ENCODE assay signal across 15 cellular contexts in genomic region chr2:219634171-219634940, GRCh38. TPM values are rescaled to one million over a fixed set of nuclear protein-coding genes. Genes with fewer than 3 reads are reported as not detected.
"Had no signal": no experiment of that assay in that cellular context is flagged by ENCODE, and none has a peak within 500 bp of the region (broad histone marks: within the 10 kb centered on the region; RNA-seq: fewer than 3 reads in every experiment).

No MANE protein-coding gene starts in this region.

- H3K36me3 ChIP-seq: left lung, transverse colon had no signal

- H3K27ac Mint-ChIP-seq: activated B cell treated with CpG ODN at 0.5 μM for 24 hours; activated CD4-positive, alpha-beta T cell treated with anti-CD3 and anti-CD28 coated beads, Interleukin-2, amount 10 ng/mL, durations not matched to agents 24 days and 14 days; activated naive CD4-positive, alpha-beta T cell treated with anti-CD3 and anti-CD28 coated beads, Interleukin-2, amount 10 ng/mL, durations not matched to agents 7 days and 5 days; activated T-helper 17 cell treated with anti-CD3 and anti-CD28 coated beads, Interleukin-2, amount 50 U/mL, for 72 hours; dendritic cell treated with granulocyte-macrophage colony-stimulating factor and Interleukin-4, amounts not matched to agents 40 ng/mL and 50 ng/mL, for 4 days; stimulated activated naive B cell treated with anti-CD40 and anti-IgM and Interleukin-4, amounts not matched to agents 10 μg/mL and 1 μg/mL and 100 μg/mL, for 72 hours; T-helper 1 cell treated with Interleukin-12 subunit alpha and Interleukin-12 subunit beta and Interleukin-4 antibody, amounts not matched to agents 30 μg/mL and 1 μg/mL, for 36 hours had no signal

- H3K27me3 Mint-ChIP-seq: activated CD4-positive, alpha-beta T cell treated with anti-CD3 and anti-CD28 coated beads, Interleukin-2, amount 10 ng/mL, durations not matched to agents 24 days and 14 days had no signal

- H3K9me3 ChIP-seq: body of pancreas, left lung, transverse colon had no signal

- H2AFZ ChIP-seq: parathyroid adenoma had no signal

- H3K4me1 ChIP-seq: body of pancreas, left lung, transverse colon had no signal

- H3K4me3 ChIP-seq: body of pancreas, left lung, transverse colon had no signal

- H3K36me3 Mint-ChIP-seq: activated naive CD4-positive, alpha-beta T cell treated with anti-CD3 and anti-CD28 coated beads, Interleukin-2, amount 10 ng/mL, durations not matched to agents 7 days and 5 days; stimulated activated naive B cell treated with anti-CD40 and anti-IgM and Interleukin-4, amounts not matched to agents 10 μg/mL and 1 μg/mL and 100 μg/mL, for 72 hours had no signal

- H3K4me1 Mint-ChIP-seq: activated B cell treated with CpG ODN at 0.5 μM for 24 hours; activated CD4-positive, alpha-beta T cell treated with anti-CD3 and anti-CD28 coated beads, Interleukin-2, amount 10 ng/mL, durations not matched to agents 24 days and 14 days; activated naive CD4-positive, alpha-beta T cell treated with anti-CD3 and anti-CD28 coated beads, Interleukin-2, amount 10 ng/mL, durations not matched to agents 7 days and 5 days; activated T-helper 17 cell treated with anti-CD3 and anti-CD28 coated beads, Interleukin-2, amount 50 U/mL, for 72 hours had no signal

- H3K27ac ChIP-seq: body of pancreas, left lung, parathyroid adenoma, transverse colon had no signal

- DNase-seq: activated B cell treated with CpG ODN at 0.5 μM for 24 hours; activated CD4-positive, alpha-beta T cell treated with anti-CD3 and anti-CD28 coated beads, Interleukin-2, amount 10 ng/mL, durations not matched to agents 24 days and 14 days; activated naive CD4-positive, alpha-beta T cell treated with anti-CD3 and anti-CD28 coated beads, Interleukin-2, amount 10 ng/mL, durations not matched to agents 7 days and 5 days; activated T-cell treated with anti-CD3 and anti-CD28 coated beads for 4 hours; body of pancreas; mesenchymal stem cell; stimulated activated CD4-positive, alpha-beta T cell treated with anti-CD3 and anti-CD28 coated beads, Interleukin-1b, Interleukin-23, amount 100 ng/mL, for 48 hours; stimulated activated naive B cell treated with anti-CD40 and anti-IgM and Interleukin-4, amounts not matched to agents 10 μg/mL and 1 μg/mL and 100 μg/mL, for 72 hours; transverse colon had no signal

- H3K9me3 Mint-ChIP-seq: activated B cell treated with CpG ODN at 0.5 μM for 24 hours; activated CD4-positive, alpha-beta T cell treated with anti-CD3 and anti-CD28 coated beads, Interleukin-2, amount 10 ng/mL, durations not matched to agents 24 days and 14 days; activated naive CD4-positive, alpha-beta T cell treated with anti-CD3 and anti-CD28 coated beads, Interleukin-2, amount 10 ng/mL, durations not matched to agents 7 days and 5 days; activated T-helper 17 cell treated with anti-CD3 and anti-CD28 coated beads, Interleukin-2, amount 50 U/mL, for 72 hours; dendritic cell treated with granulocyte-macrophage colony-stimulating factor and Interleukin-4, amounts not matched to agents 40 ng/mL and 50 ng/mL, for 4 days; stimulated activated naive B cell treated with anti-CD40 and anti-IgM and Interleukin-4, amounts not matched to agents 10 μg/mL and 1 μg/mL and 100 μg/mL, for 72 hours; T-helper 1 cell treated with Interleukin-12 subunit alpha and Interleukin-12 subunit beta and Interleukin-4 antibody, amounts not matched to agents 30 μg/mL and 1 μg/mL, for 36 hours had no signal

- H3K27me3 ChIP-seq: body of pancreas had no signal

- H3K9ac ChIP-seq: parathyroid adenoma had no signal

- H3K4me3 Mint-ChIP-seq: activated B cell treated with CpG ODN at 0.5 μM for 24 hours; activated CD4-positive, alpha-beta T cell treated with anti-CD3 and anti-CD28 coated beads, Interleukin-2, amount 10 ng/mL, durations not matched to agents 24 days and 14 days; activated naive CD4-positive, alpha-beta T cell treated with anti-CD3 and anti-CD28 coated beads, Interleukin-2, amount 10 ng/mL, durations not matched to agents 7 days and 5 days; activated T-helper 17 cell treated with anti-CD3 and anti-CD28 coated beads, Interleukin-2, amount 50 U/mL, for 72 hours; dendritic cell treated with granulocyte-macrophage colony-stimulating factor and Interleukin-4, amounts not matched to agents 40 ng/mL and 50 ng/mL, for 4 days; stimulated activated naive B cell treated with anti-CD40 and anti-IgM and Interleukin-4, amounts not matched to agents 10 μg/mL and 1 μg/mL and 100 μg/mL, for 72 hours; T-helper 1 cell treated with Interleukin-12 subunit alpha and Interleukin-12 subunit beta and Interleukin-4 antibody, amounts not matched to agents 30 μg/mL and 1 μg/mL, for 36 hours had no signal

- ATAC-seq: activated T-helper 17 cell treated with anti-CD3 and anti-CD28 coated beads, Interleukin-2, amount 50 U/mL, for 72 hours; body of pancreas; esophagus mucosa; left lung; stimulated activated naive B cell treated with anti-CD40 and anti-IgM and Interleukin-4, amounts not matched to agents 10 μg/mL and 1 μg/mL and 100 μg/mL, for 72 hours had no signal

RNA-seq across cellular contexts. Expression of gene SLC4A3, which starts 6.9 kb away (rescaled TPM):
- total RNA-seq: activated B cell treated with CpG ODN at 0.5 μM for 24 hours; activated T-helper 17 cell treated with anti-CD3 and anti-CD28 coated beads, Interleukin-2, amount 50 U/mL, for 72 hours had no signal
